In genomic region chr17:40320771-40321501, GRCh38 we compare ENCODE assay signal across 8 cellular contexts. TPM values are rescaled to one million over a fixed set of nuclear protein-coding genes. Genes with fewer than 3 reads are reported as not detected.
DNase-seq lines count a peak whose midpoint lies in the region; ATAC-seq and TF ChIP-seq lines count a peak whose summit lies in the region.

No MANE protein-coding gene starts in this region.

- H3K4me1 ChIP-seq in OCI-LY3 (ENCODE audit: low read length): peaks cover 71% of the 10 kb centered on the region

- no peak for DNase-seq in BJ (ENCODE audit: low read depth)
- peak in 1 of 2 donors; percentile 73 for DNase-seq in cardiac fibroblast (ENCODE audit: low read depth in 2 of 2)
- no peak for DNase-seq in naive B cell
- DNase-seq in COR-L47 (lab: John Stamatoyannopoulos, UW): no peak
- DNase-seq in retina: no peak
- no peak for DNase-seq in kidney tubule cell (ENCODE audit: low spot score)

- peaks cover 77% of the 10 kb centered on the region for H3K79me2 ChIP-seq in OCI-LY3 (ENCODE audit: low read length)

- H3K27ac ChIP-seq in OCI-LY3 (ENCODE audit: low read length): no peak overlapping the region

- H3K4me3 ChIP-seq in BJ (ENCODE audit: low read depth, low read length): peak overlapping the region; percentile 19
- peak overlapping the region; percentile 93 for H3K4me3 ChIP-seq in OCI-LY3 (ENCODE audit: low read length)
- peak overlapping the region; percentile 94 to 97 for H3K4me3 ChIP-seq in cardiac fibroblast (replicated peaks in 1 of 2; ENCODE audit: low read depth in 2 of 2, low read length in 2 of 2)

- H4K20me1 ChIP-seq in OCI-LY3 (ENCODE audit: insufficient read depth, low read length): peaks cover 33% of the 10 kb centered on the region

- peak overlapping the region; percentile 94 to 100 (median 100) for H3K27ac Mint-ChIP-seq in naive B cell

- peak overlapping the region; percentile 89 to 97 (median 94) for H3K4me3 Mint-ChIP-seq in naive B cell

- peak overlapping the region; percentile 94; the same call in 1 of the 2 replicates for H3K9ac ChIP-seq in OCI-LY3 (ENCODE audit: low read length)

- no peak for ATAC-seq in naive B cell (ENCODE audit: low read depth in 2 of 2)
- ATAC-seq in activated CD4-positive, CD25-positive, alpha-beta regulatory T cell treated with anti-CD3 and anti-CD28 coated beads, Interleukin-2, amount 50 U/mL, for 24 hours: no peak

- H3K36me3 Mint-ChIP-seq in naive B cell: no peaks in the 10 kb centered on the region

- H3K4me2 ChIP-seq in OCI-LY3 (ENCODE audit: low read length): peak overlapping the region; percentile 96

- POLR2A ChIA-PET in BJ (lab: Charles Lee): interaction anchor here (0.6 kb wide), 2 partner anchors 21 to 234 kb away, joined by 5 to 6 read pairs; no protein-coding TSS in a partner anchor

- TF ChIP-seq CTCF in BJ (IDR thresholded peaks at IDR 0.05; ENCODE audit: insufficient read depth, low read depth, low read length) (no peak), OCI-LY3 (IDR thresholded peaks at IDR 0.05; ENCODE audit: low read depth, low read length) (no peak), cardiac fibroblast (IDR thresholded peaks at IDR 0.05; ENCODE audit: low read depth, low read length) (no peak)

- no peak overlapping the region for H2AFZ ChIP-seq in OCI-LY3 (ENCODE audit: low read depth, low read length)

- H3K27me3 Mint-ChIP-seq in naive B cell: peaks cover 0 to 4% (median 0%) of the 10 kb centered on the region in 3 donors

- no peaks in the 10 kb centered on the region for H3K27me3 ChIP-seq in BJ (ENCODE audit: control insufficient read depth, insufficient read depth, low read length)
- no peaks in the 10 kb centered on the region for H3K27me3 ChIP-seq in OCI-LY3 (ENCODE audit: low read depth, low read length)

- H3K9me3 ChIP-seq in OCI-LY3 (ENCODE audit: insufficient read depth, low read length): no peaks in the 10 kb centered on the region

- H3K36me3 ChIP-seq in BJ (ENCODE audit: control insufficient read depth, insufficient read depth, low read length): no peaks in the 10 kb centered on the region
- no peaks in the 10 kb centered on the region for H3K36me3 ChIP-seq in OCI-LY3 (replicated peaks; ENCODE audit: low read depth, low read length)

- H3K4me1 Mint-ChIP-seq in naive B cell: peaks cover 79 to 93% (median 84%) of the 10 kb centered on the region in 3 donors

- peaks cover 0 to 6% (median 0%) of the 10 kb centered on the region in 7 donors for H3K9me3 Mint-ChIP-seq in naive B cell

- CTCF ChIA-PET in BJ (lab: Yijun Ruan, JAX): interaction anchor here (1.5 to 30.6 kb wide), 3 partner anchors 15 to 31 kb away, joined by 3 to 762 read pairs (median 115); partner anchors contain the start of genes GJD3 and RARA

RNA-seq across cellular contexts. Expression of gene RARA, which starts 12.0 kb away (rescaled TPM):
- polyA plus RNA-seq in BJ (2011; rRNA removed) (6.3 and 6.5 TPM in 2 replicates), naive B cell (ENCODE audit: low read depth in 6 of 6) (10 to 100 TPM in 2 of 6 donors, 1 to 10 TPM in 4; 3.1 to 12.6 (median 7.8) TPM)
- polyA minus RNA-seq in BJ (2011; rRNA and poly(A)+ RNA removed): 11.3 and 11.6 TPM in 2 replicates

RNA-seq across cellular contexts. Expression of gene CDC6, which starts 33.3 kb away (rescaled TPM):
- polyA plus RNA-seq in BJ (2011; rRNA removed): 5.6 and 9.8 TPM in 2 replicates
- 3.3 and 3.9 TPM in 2 replicates for polyA minus RNA-seq in BJ (2011; rRNA and poly(A)+ RNA removed)
- polyA plus RNA-seq in naive B cell (ENCODE audit: low read depth in 6 of 6): 1 to 10 TPM in 1 of 6 donors, under 1 TPM in 3, not detected in 2; 0.23 to 1.3 (median 0.35) TPM

RNA-seq across cellular contexts. Expression of gene GJD3, which starts 43.6 kb away (rescaled TPM):
- polyA plus RNA-seq in BJ (2011; rRNA removed) (0.48 and 0.56 TPM in 2 replicates), naive B cell (ENCODE audit: low read depth in 6 of 6) (under 1 TPM in 2 of 6 donors, not detected in 4; 0.44 to 0.98 TPM)
- polyA minus RNA-seq in BJ (2011; rRNA and poly(A)+ RNA removed): 0.26 and 0.28 TPM in 2 replicates

Comparison
In these comparisons a context has a peak if more than half of its experiments do, and no peak if none do; other contexts are left out.
1. H3K4me3 ChIP-seq: peak in every context shown above with its lines; median percentile 96 in cardiac fibroblast; 93 in OCI-LY3; 19 in BJ.